8 cellular contexts compared by ENCODE assay signal in genomic region chr6:44072452-44072958, GRCh38. TPM values are rescaled to one million over a fixed set of nuclear protein-coding genes. Genes with fewer than 3 reads are reported as not detected.
DNase-seq lines count a peak whose midpoint lies in the region; ATAC-seq and TF ChIP-seq lines count a peak whose summit lies in the region.

No MANE protein-coding gene starts in this region.

- DNase-seq in AG04450 (ENCODE audit: low read depth, low spot score): no peak
- DNase-seq in GM23248: no peak
- DNase-seq in activated T-helper 2 cell treated with anti-CD3 and anti-CD28 coated beads, Interferon-gamma antibody, Interleukin-2, Interleukin-4, amounts not matched to agents 10 μg/mL and 5 μg/mL and 100 μg/mL, durations not matched to agents 14 hours and 24 hours and 36 hours (ENCODE audit: low spot score): no peak
- DNase-seq in mucosa of descending colon: peak; percentile 53 to 75 (median 64)
- no peak for DNase-seq in mesendoderm
- DNase-seq in caudate nucleus (lab: John Stamatoyannopoulos, UW): no peak
- DNase-seq in effector CD8-positive, alpha-beta T cell (lab: John Stamatoyannopoulos, UW): no peak

- in situ Hi-C loops in GM23248 (cut with MboI): no loop called here

- H4K20me1 ChIP-seq in GM23248 (ENCODE audit: insufficient read depth): no peaks in the 10 kb centered on the region

- H3K4me2 ChIP-seq in GM23248 (ENCODE audit: unreplicated experiment) (peak overlapping the region; percentile 74), mesendoderm (ENCODE audit: low read length) (no peak overlapping the region)

- peak overlapping the region; percentile 99 for H3K27ac Mint-ChIP-seq in activated T-helper 2 cell treated with anti-CD3 and anti-CD28 coated beads, Interferon-gamma antibody, Interleukin-2, Interleukin-4, amounts not matched to agents 10 μg/mL and 5 μg/mL and 100 μg/mL, durations not matched to agents 14 hours and 24 hours and 36 hours

- CTCF ChIA-PET in AG04450 (lab: Charles Lee): interaction anchor here (1.6 to 5.3 kb wide), 3 partner anchors 299 to 405 kb away, joined by 6 to 94 read pairs (median 37); partner anchors contain the start of gene VEGFA

- no peaks in the 10 kb centered on the region for H3K79me1 ChIP-seq in mesendoderm (ENCODE audit: low read length)

- intact Hi-C loops in activated T-helper 2 cell treated with anti-CD3 and anti-CD28 coated beads, Interferon-gamma antibody, Interleukin-2, Interleukin-4, amounts not matched to agents 10 μg/mL and 5 μg/mL and 100 μg/mL, durations not matched to agents 14 hours and 24 hours and 36 hours (cut with micrococcal nuclease): loop anchor here (10.0 kb wide), 1 partner anchor 148 kb away; no protein-coding TSS in a partner anchor
- intact Hi-C loops in mucosa of descending colon (cut with DNase I, micrococcal nuclease): loop anchor here in 1 of 2 donors (5.0 to 10.0 kb wide), 2 partner anchors 305 to 408 kb away; no protein-coding TSS in a partner anchor

- H2BK120ac ChIP-seq in mesendoderm (ENCODE audit: low read depth, low read length): no peak overlapping the region

- no peaks in the 10 kb centered on the region for H3K9me3 Mint-ChIP-seq in activated T-helper 2 cell treated with anti-CD3 and anti-CD28 coated beads, Interferon-gamma antibody, Interleukin-2, Interleukin-4, amounts not matched to agents 10 μg/mL and 5 μg/mL and 100 μg/mL, durations not matched to agents 14 hours and 24 hours and 36 hours

- H3K27ac ChIP-seq in AG04450 (ENCODE audit: low read depth, low read length) (peak overlapping the region; percentile 82), GM23248 (peak overlapping the region; percentile 79), mesendoderm (ENCODE audit: low read depth, low read length) (no peak overlapping the region), caudate nucleus (ENCODE audit: low read depth, low read length) (no peak overlapping the region)

- H3K4me3 ChIP-seq in AG04450 (ENCODE audit: low read depth, low read length) (peak overlapping the region; percentile 50), GM23248 (peak overlapping the region; percentile 69; the same call in 1 of the 2 replicates), mucosa of descending colon (no peak overlapping the region), mesendoderm (ENCODE audit: low read length) (no peak overlapping the region)

- H3K9me2 ChIP-seq in GM23248 (ENCODE audit: insufficient read depth): no peaks in the 10 kb centered on the region

- no peak overlapping the region for H3K4ac ChIP-seq in mesendoderm (ENCODE audit: low read depth, low read length)

- H3F3A ChIP-seq in GM23248 (ENCODE audit: insufficient read depth): peaks cover 25% of the 10 kb centered on the region

- no peaks in the 10 kb centered on the region for H3K36me3 Mint-ChIP-seq in activated T-helper 2 cell treated with anti-CD3 and anti-CD28 coated beads, Interferon-gamma antibody, Interleukin-2, Interleukin-4, amounts not matched to agents 10 μg/mL and 5 μg/mL and 100 μg/mL, durations not matched to agents 14 hours and 24 hours and 36 hours (ENCODE audit: low read depth)

- H3K9ac ChIP-seq in GM23248: peak overlapping the region; percentile 57
- H3K9ac ChIP-seq in mesendoderm (ENCODE audit: low read length): no peak overlapping the region

- TF ChIP-seq CTCF in AG04450 (IDR thresholded peaks at IDR 0.05; ENCODE audit: low read depth, low read length) (no peak), mucosa of descending colon (IDR thresholded peaks at IDR 0.05) (no peak)

- 54 to 72% methylated on average over 4 of the region's 4 CpGs for WGBS in GM23248 (ENCODE audit: low coverage in 1 of 2, low lambda C conversion rate in 2 of 2, missing lambda C conversion rate in 2 of 2), 2 experiments
- no CpG with 5 or more reads among the region's 4 CpGs for WGBS in mesendoderm (ENCODE audit: extremely low coverage, insufficient coverage, low lambda C conversion rate)

- H3K27me3 ChIP-seq in AG04450 (ENCODE audit: control insufficient read depth, insufficient read depth, low read length): no peaks in the 10 kb centered on the region
- no peaks in the 10 kb centered on the region for H3K27me3 ChIP-seq in GM23248 (replicated peaks; ENCODE audit: insufficient read depth)
- H3K27me3 ChIP-seq in mesendoderm (ENCODE audit: insufficient read depth, low read length, poor library complexity): no peaks in the 10 kb centered on the region

- H2BK15ac ChIP-seq in mesendoderm (replicated peaks; ENCODE audit: low read depth): no peak overlapping the region

- no peak overlapping the region for H3K18ac ChIP-seq in mesendoderm (ENCODE audit: low read length)

- H3K4me1 ChIP-seq in GM23248 (ENCODE audit: insufficient read depth): peaks cover 37% of the 10 kb centered on the region
- H3K4me1 ChIP-seq in mucosa of descending colon (ENCODE audit: low read depth): peaks cover 25% of the 10 kb centered on the region
- H3K4me1 ChIP-seq in mesendoderm (ENCODE audit: control insufficient read depth, low read depth, low read length): peaks cover 8% of the 10 kb centered on the region

- no peak overlapping the region for H3K23ac ChIP-seq in mesendoderm (ENCODE audit: low read length)

- H2AK5ac ChIP-seq in mesendoderm (ENCODE audit: low read length): no peak overlapping the region

- H4K5ac ChIP-seq in mesendoderm (ENCODE audit: low read length): no peak overlapping the region

- no peak overlapping the region for H4K8ac ChIP-seq in mesendoderm (ENCODE audit: low read depth, low read length)

- no peaks in the 10 kb centered on the region; the same call in 1 of the 2 replicates for H3K9me3 ChIP-seq in AG04450 (ENCODE audit: control insufficient read depth, insufficient read depth, low read length)
- no peaks in the 10 kb centered on the region for H3K9me3 ChIP-seq in GM23248 (ENCODE audit: low read depth)
- H3K9me3 ChIP-seq in mucosa of descending colon: no peaks in the 10 kb centered on the region

- H2BK5ac ChIP-seq in mesendoderm (ENCODE audit: low read length): no peak overlapping the region

- peak; percentile 74 for ATAC-seq in mucosa of descending colon
- ATAC-seq in HG02623 (IDR thresholded peaks at IDR 0.05; ENCODE audit: unreplicated experiment): no peak

- H3K79me2 ChIP-seq in GM23248 (ENCODE audit: insufficient read depth) (no peaks in the 10 kb centered on the region), mesendoderm (ENCODE audit: control insufficient read depth, insufficient read depth, low read length) (no peaks in the 10 kb centered on the region)

- peak overlapping the region; percentile 92 for H3K4me3 Mint-ChIP-seq in activated T-helper 2 cell treated with anti-CD3 and anti-CD28 coated beads, Interferon-gamma antibody, Interleukin-2, Interleukin-4, amounts not matched to agents 10 μg/mL and 5 μg/mL and 100 μg/mL, durations not matched to agents 14 hours and 24 hours and 36 hours (ENCODE audit: low read depth)

- no peaks in the 10 kb centered on the region for H3K27me3 Mint-ChIP-seq in activated T-helper 2 cell treated with anti-CD3 and anti-CD28 coated beads, Interferon-gamma antibody, Interleukin-2, Interleukin-4, amounts not matched to agents 10 μg/mL and 5 μg/mL and 100 μg/mL, durations not matched to agents 14 hours and 24 hours and 36 hours (ENCODE audit: low read depth)

- 0 out of 2 replicates have a peak overlapping the region, but pooled peaks have one; percentile 58 for H2AFZ ChIP-seq in GM23248

- H3K4me1 Mint-ChIP-seq in activated T-helper 2 cell treated with anti-CD3 and anti-CD28 coated beads, Interferon-gamma antibody, Interleukin-2, Interleukin-4, amounts not matched to agents 10 μg/mL and 5 μg/mL and 100 μg/mL, durations not matched to agents 14 hours and 24 hours and 36 hours (ENCODE audit: low read depth): peaks cover 20% of the 10 kb centered on the region

- H3K56ac ChIP-seq in mesendoderm (ENCODE audit: low read length): no peak overlapping the region

- H3K36me3 ChIP-seq in GM23248 (ENCODE audit: low read depth) (no peaks in the 10 kb centered on the region), mucosa of descending colon (ENCODE audit: low read depth) (no peaks in the 10 kb centered on the region), mesendoderm (ENCODE audit: control insufficient read depth, insufficient read depth, low read length) (no peaks in the 10 kb centered on the region)

- POLR2A ChIA-PET in AG04450 (lab: Yijun Ruan, JAX): interaction anchor here (1.0 to 4.4 kb wide), 6 partner anchors 9 to 303 kb away, joined by 4 to 40 read pairs (median 8); partner anchors contain the start of gene VEGFA

RNA-seq across cellular contexts. Expression of gene MRPL14, which starts 54.7 kb away (rescaled TPM):
- polyA plus RNA-seq in AG04450 (2011; rRNA removed) (57.3 and 64.1 TPM in 2 replicates), GM23248 (2016; fragmentation: Nextera tagmentation; extraction: Ambion mirVana) (91.2 and 98.0 TPM in 2 replicates)
- polyA minus RNA-seq in AG04450 (2011; rRNA and poly(A)+ RNA removed): 22.5 and 31.9 TPM in 2 replicates
- total RNA-seq in GM23248 (2014; rRNA removed; shearing (Covaris generic)): 47.6 and 64.7 TPM in 2 replicates
- 67.3 and 70.3 TPM in 2 replicates for total RNA-seq in activated T-helper 2 cell treated with anti-CD3 and anti-CD28 coated beads, Interferon-gamma antibody, Interleukin-2, Interleukin-4, amounts not matched to agents 10 μg/mL and 5 μg/mL and 100 μg/mL, durations not matched to agents 14 hours and 24 hours and 36 hours
- 10 to 100 TPM; 41.0 to 57.2 (median 56.8) TPM for total RNA-seq in mucosa of descending colon
- 90.4 TPM for polyA plus RNA-seq in mesendoderm (2013, experiment 1 of 2)
- polyA plus RNA-seq in mesendoderm (2013, experiment 2 of 2): 90.0 TPM

RNA-seq across cellular contexts. Expression of gene TMEM63B, which starts 54.8 kb away (rescaled TPM):
- polyA plus RNA-seq in AG04450 (2011; rRNA removed) (39.4 and 42.1 TPM in 2 replicates), GM23248 (2016; fragmentation: Nextera tagmentation; extraction: Ambion mirVana) (14.1 and 14.3 TPM in 2 replicates)
- 57.8 and 73.6 TPM in 2 replicates for polyA minus RNA-seq in AG04450 (2011; rRNA and poly(A)+ RNA removed)
- 29.0 and 43.2 TPM in 2 replicates for total RNA-seq in GM23248 (2014; rRNA removed; shearing (Covaris generic))
- 20.3 and 23.6 TPM in 2 replicates for total RNA-seq in activated T-helper 2 cell treated with anti-CD3 and anti-CD28 coated beads, Interferon-gamma antibody, Interleukin-2, Interleukin-4, amounts not matched to agents 10 μg/mL and 5 μg/mL and 100 μg/mL, durations not matched to agents 14 hours and 24 hours and 36 hours
- total RNA-seq in mucosa of descending colon: 100 to 1,000 TPM in 1 of 3 donors, 10 to 100 TPM in 2; 57.0 to 108 (median 79.6) TPM
- 17.8 TPM for polyA plus RNA-seq in mesendoderm (2013, experiment 1 of 2)
- polyA plus RNA-seq in mesendoderm (2013, experiment 2 of 2): 17.9 TPM

Comparison
In these comparisons a context has a peak if more than half of its experiments do, and no peak if none do; other contexts are left out.
1. DNase-seq: peak in mucosa of descending colon (3 of 3); none in AG04450 (single experiment), GM23248 (single experiment), activated T-helper 2 cell treated with anti-CD3 and anti-CD28 coated beads, Interferon-gamma antibody, Interleukin-2, Interleukin-4, amounts not matched to agents 10 μg/mL and 5 μg/mL and 100 μg/mL, durations not matched to agents 14 hours and 24 hours and 36 hours (single experiment), mesendoderm (single experiment), caudate nucleus (0 of 61) and effector CD8-positive, alpha-beta T cell (single experiment).
2. H3K27ac ChIP-seq: peak in AG04450 (single experiment) and GM23248 (single experiment); none in mesendoderm (single experiment) and caudate nucleus (single experiment).
3. H3K4me3 ChIP-seq: peak in AG04450 (single experiment) and GM23248 (single experiment); none in mucosa of descending colon (single experiment) and mesendoderm (single experiment).